1 cellular context compared by ENCODE assay signal in genomic region chr15:48440084-48440483, GRCh38.
TF ChIP-seq lines count a peak whose summit lies in the region.

No MANE protein-coding gene starts in this region.

TF ChIP-seq in WTC11, 78 proteins besides CTCF, POLR2A, EP300 and RAD21 (continued from another document):
- TF ChIP-seq, protein P1, sequence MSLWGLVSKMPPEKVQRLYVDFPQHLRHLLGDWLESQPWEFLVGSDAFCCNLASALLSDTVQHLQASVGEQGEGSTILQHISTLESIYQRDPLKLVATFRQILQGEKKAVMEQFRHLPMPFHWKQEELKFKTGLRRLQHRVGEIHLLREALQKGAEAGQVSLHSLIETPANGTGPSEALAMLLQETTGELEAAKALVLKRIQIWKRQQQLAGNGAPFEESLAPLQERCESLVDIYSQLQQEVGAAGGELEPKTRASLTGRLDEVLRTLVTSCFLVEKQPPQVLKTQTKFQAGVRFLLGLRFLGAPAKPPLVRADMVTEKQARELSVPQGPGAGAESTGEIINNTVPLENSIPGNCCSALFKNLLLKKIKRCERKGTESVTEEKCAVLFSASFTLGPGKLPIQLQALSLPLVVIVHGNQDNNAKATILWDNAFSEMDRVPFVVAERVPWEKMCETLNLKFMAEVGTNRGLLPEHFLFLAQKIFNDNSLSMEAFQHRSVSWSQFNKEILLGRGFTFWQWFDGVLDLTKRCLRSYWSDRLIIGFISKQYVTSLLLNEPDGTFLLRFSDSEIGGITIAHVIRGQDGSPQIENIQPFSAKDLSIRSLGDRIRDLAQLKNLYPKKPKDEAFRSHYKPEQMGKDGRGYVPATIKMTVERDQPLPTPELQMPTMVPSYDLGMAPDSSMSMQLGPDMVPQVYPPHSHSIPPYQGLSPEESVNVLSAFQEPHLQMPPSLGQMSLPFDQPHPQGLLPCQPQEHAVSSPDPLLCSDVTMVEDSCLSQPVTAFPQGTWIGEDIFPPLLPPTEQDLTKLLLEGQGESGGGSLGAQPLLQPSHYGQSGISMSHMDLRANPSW (CRISPR knock-in tag; conservative IDR thresholded peaks at IDR 0.05; ENCODE audit: low read depth), result no peak
TF ChIP-seq in WTC11: peak in this region for 2.
